9 cellular contexts compared by ENCODE assay signal in genomic region chr17:76104140-76104895, GRCh38. TPM values are rescaled to one million over a fixed set of nuclear protein-coding genes. Genes with fewer than 3 reads are reported as not detected.
DNase-seq lines count a peak whose midpoint lies in the region; ATAC-seq, FAIRE-seq and TF ChIP-seq lines count a peak whose summit lies in the region.
"Had no signal": no experiment of that assay in that cellular context is flagged by ENCODE, and none has a peak within 500 bp of the region (broad histone marks: within the 10 kb centered on the region; RNA-seq: fewer than 3 reads in every experiment).

No MANE protein-coding gene starts in this region.

- no peaks in the 10 kb centered on the region for H3K9me3 Mint-ChIP-seq in activated T-cell treated with anti-CD3 and anti-CD28 coated beads, Interleukin-2, amount 50 U/mL, for 24 hours
- no peaks in the 10 kb centered on the region for H3K9me3 Mint-ChIP-seq in astrocyte (ENCODE audit: unreplicated experiment)

- H4K20me1 ChIP-seq in astrocyte (ENCODE audit: insufficient read depth, low read length): peaks cover 12% of the 10 kb centered on the region

- H3K27ac ChIP-seq in astrocyte (ENCODE audit: low read depth, low read length): peak overlapping the region; percentile 80
- H3K27ac ChIP-seq in right lobe of liver: peak overlapping the region; percentile 12 to 66 (median 66)
- H3K27ac ChIP-seq in transverse colon: peak overlapping the region; percentile 81 to 87 (median 84)

- intact Hi-C loops in right lobe of liver (cut with DNase I) (no loop called here), transverse colon (cut with DNase I; ENCODE audit: low total_unique reads) (no loop called here)

- H2AFZ ChIP-seq in astrocyte (ENCODE audit: low read depth, low read length): peak overlapping the region; percentile 98

- H3K9me3 ChIP-seq in astrocyte (ENCODE audit: insufficient read depth, low read depth, low read length) (no peaks in the 10 kb centered on the region), right lobe of liver (no peaks in the 10 kb centered on the region), transverse colon (no peaks in the 10 kb centered on the region)

- DNase-seq in activated T-cell treated with anti-CD3 and anti-CD28 coated beads, Interleukin-2, amount 50 U/mL, for 24 hours: no peak
- no peak for DNase-seq in activated T-cell treated with anti-CD3 and anti-CD28 coated beads, Interleukin-2, amount 50 U/mL, for 48 hours
- DNase-seq in astrocyte (ENCODE audit: low read depth): no peak
- peak in 2 of 3 donors; percentile 50 to 56 for DNase-seq in right lobe of liver
- DNase-seq in transverse colon: no peak
- DNase-seq in G401 (ENCODE audit: low spot score): no peak
- DNase-seq in GM12892 (ENCODE audit: insufficient read length): no peak

- FAIRE-seq in astrocyte (lab: Jason Lieb, UNC) (no peak), GM12892 (lab: Jason Lieb, UNC) (no peak)

- H3K27me3 ChIP-seq in astrocyte (ENCODE audit: insufficient read depth, low read length): no peaks in the 10 kb centered on the region
- no peaks in the 10 kb centered on the region for H3K27me3 ChIP-seq in right lobe of liver
- no peaks in the 10 kb centered on the region for H3K27me3 ChIP-seq in transverse colon

- TF ChIP-seq CTCF in astrocyte (IDR thresholded peaks at IDR 0.05; ENCODE audit: insufficient read depth, low read depth, low read length) (no peak), right lobe of liver (IDR thresholded peaks at IDR 0.05) (no peak), transverse colon (IDR thresholded peaks at IDR 0.05) (no peak)

- WGBS in right lobe of liver (ENCODE audit: insufficient coverage, low coverage, low lambda C conversion rate, missing lambda C conversion rate): 89% methylated on average over 13 of the region's 29 CpGs
- WGBS in transverse colon (ENCODE audit: low coverage in 1 of 2), 2 donors: 87% methylated on average over 23 of the region's 29 CpGs; no CpG with 5 or more reads in 1 of the 2 donors

- peaks cover 17% of the 10 kb centered on the region for H3K36me3 ChIP-seq in astrocyte (ENCODE audit: insufficient read depth, low read length)
- H3K36me3 ChIP-seq in right lobe of liver: peaks cover 0 to 22% (median 3%) of the 10 kb centered on the region in 4 donors
- peaks cover 0 to 21% (median 4%) of the 10 kb centered on the region in 4 donors for H3K36me3 ChIP-seq in transverse colon

- TF ChIP-seq POLR2A in right lobe of liver (IDR thresholded peaks at IDR 0.05): no peak
- TF ChIP-seq POLR2A in transverse colon (IDR thresholded peaks at IDR 0.05): no peak
- no peak for TF ChIP-seq POLR2A in GM12892 (IDR thresholded peaks at IDR 0.05; ENCODE audit: low read depth, low read length)

- TF ChIP-seq EP300 in transverse colon (IDR thresholded peaks at IDR 0.05; ENCODE audit: low read depth): no peak

- peak in 2 of 4 donors; percentile 6 to 21 for ATAC-seq in right lobe of liver
- no peak for ATAC-seq in HG03378 (IDR thresholded peaks at IDR 0.05; ENCODE audit: unreplicated experiment)

- peaks cover 35% of the 10 kb centered on the region for H3K36me3 Mint-ChIP-seq in activated T-cell treated with anti-CD3 and anti-CD28 coated beads, Interleukin-2, amount 50 U/mL, for 24 hours (ENCODE audit: low read depth)
- peaks cover 10% of the 10 kb centered on the region for H3K36me3 Mint-ChIP-seq in astrocyte (ENCODE audit: low read depth, unreplicated experiment)

- peak overlapping the region; percentile 100 for H3K4me2 ChIP-seq in astrocyte (ENCODE audit: low read length)

- peaks cover 28% of the 10 kb centered on the region for H3K4me1 Mint-ChIP-seq in activated T-cell treated with anti-CD3 and anti-CD28 coated beads, Interleukin-2, amount 50 U/mL, for 24 hours (ENCODE audit: low read depth)
- H3K4me1 Mint-ChIP-seq in astrocyte (ENCODE audit: low read depth, unreplicated experiment): peaks cover 4% of the 10 kb centered on the region

- H3K79me2 ChIP-seq in astrocyte (ENCODE audit: insufficient read depth, low read length): peaks cover 28% of the 10 kb centered on the region

- H3K27me3 Mint-ChIP-seq in activated T-cell treated with anti-CD3 and anti-CD28 coated beads, Interleukin-2, amount 50 U/mL, for 24 hours: no peaks in the 10 kb centered on the region
- no peaks in the 10 kb centered on the region for H3K27me3 Mint-ChIP-seq in astrocyte (ENCODE audit: low read depth, unreplicated experiment)

- H3K27ac Mint-ChIP-seq in activated T-cell treated with anti-CD3 and anti-CD28 coated beads, Interleukin-2, amount 50 U/mL, for 24 hours: peak overlapping the region; percentile 98
- no peak overlapping the region for H3K27ac Mint-ChIP-seq in astrocyte (ENCODE audit: unreplicated experiment)

- H3K4me3 ChIP-seq in astrocyte (ENCODE audit: insufficient read depth, low read depth, low read length): peak overlapping the region; percentile 89
- peak overlapping the region; percentile 72 to 82 (median 79) for H3K4me3 ChIP-seq in right lobe of liver
- peak overlapping the region in 3 of 4 donors; percentile 64 to 84 (median 66) for H3K4me3 ChIP-seq in transverse colon

- peak overlapping the region; percentile 91 for H3K9ac ChIP-seq in astrocyte (ENCODE audit: low read length)

- H3K4me3 Mint-ChIP-seq in activated T-cell treated with anti-CD3 and anti-CD28 coated beads, Interleukin-2, amount 50 U/mL, for 24 hours: peak overlapping the region; percentile 98
- H3K4me3 Mint-ChIP-seq in astrocyte (ENCODE audit: unreplicated experiment): no peak overlapping the region

- H3K4me1 ChIP-seq in astrocyte (ENCODE audit: insufficient read depth, low read length) (peaks cover 9% of the 10 kb centered on the region), right lobe of liver (peaks cover 0 to 10% (median 4%) of the 10 kb centered on the region in 4 donors), transverse colon (peaks cover 11 to 33% (median 25%) of the 10 kb centered on the region in 4 donors)

- in situ Hi-C loops in transverse colon (cut with MboI; ENCODE audit: low pct_ligation_motif_present in 1 of 4, low pct_unique_long_range_greater_than_20kb in 1 of 4, low sequenced_read_pairs in 3 of 4) (no loop called here), G401 (cut with HindIII; ENCODE audit: low sequenced_read_pairs) (no loop called here)

RNA-seq across cellular contexts. Expression of gene EXOC7, which starts 0.7 kb away (rescaled TPM):
- total RNA-seq in astrocyte (145 and 154 TPM in 2 replicates), right lobe of liver (10 to 100 TPM; 38.5 to 57.9 (median 50.6) TPM), transverse colon (100 to 1,000 TPM in 2 of 4 donors, 10 to 100 TPM in 2; 88.0 to 143 (median 105) TPM)
- total RNA-seq in G401 (2014; rRNA removed; shearing (Covaris generic)): 83.1 and 92.2 TPM in 2 replicates
- 33.7 TPM for polyA plus RNA-seq in GM12892 (2012; ENCODE audit: missing spikeins)

RNA-seq across cellular contexts. Expression of gene ZACN, which starts 25.3 kb away (rescaled TPM):
- total RNA-seq in astrocyte (0.23 TPM in 1 of 2 replicates, not detected in the other), right lobe of liver (not detected), transverse colon (under 1 TPM in 1 of 4 donors, not detected in 3; 0.40 TPM)
- not detected in 2 replicates for total RNA-seq in G401 (2014; rRNA removed; shearing (Covaris generic))
- 3.2 TPM for polyA plus RNA-seq in GM12892 (2012; ENCODE audit: missing spikeins)
- total RNA-seq: renal cortical epithelial cell had no signal

RNA-seq across cellular contexts. Expression of gene GALR2, which starts 29.7 kb away (rescaled TPM):
- 0.36 TPM in 1 of 2 replicates, not detected in the other for total RNA-seq in astrocyte
- total RNA-seq in right lobe of liver: under 1 TPM in 1 of 6 experiments, not detected in 5; 0.18 TPM
- total RNA-seq in transverse colon: 1 to 10 TPM in 3 of 4 donors, not detected in 1; 1.9 to 10.0 (median 3.2) TPM
- total RNA-seq in G401 (2014; rRNA removed; shearing (Covaris generic)): 0.95 TPM in 1 of 2 replicates, not detected in the other
- not detected for polyA plus RNA-seq in GM12892 (2012; ENCODE audit: missing spikeins)

RNA-seq across cellular contexts. Expression of gene SRP68, which starts 32.0 kb away (rescaled TPM):
- total RNA-seq in astrocyte: 74.3 and 75.3 TPM in 2 replicates
- total RNA-seq in right lobe of liver: 10 to 100 TPM; 31.0 to 37.0 (median 35.1) TPM
- total RNA-seq in transverse colon: 10 to 100 TPM; 11.6 to 44.8 (median 30.4) TPM
- 73.7 and 87.2 TPM in 2 replicates for total RNA-seq in G401 (2014; rRNA removed; shearing (Covaris generic))
- polyA plus RNA-seq in GM12892 (2012; ENCODE audit: missing spikeins): 37.8 TPM

RNA-seq across cellular contexts. Expression of gene FOXJ1, which starts 36.7 kb away (rescaled TPM):
- total RNA-seq in astrocyte (0.31 and 0.48 TPM in 2 replicates), right lobe of liver (under 1 TPM in 3 of 6 experiments, not detected in 3; 0.06 to 0.12 (median 0.11) TPM), transverse colon (1 to 10 TPM in 2 of 4 donors, under 1 TPM in 1, not detected in 1; 0.82 to 7.4 (median 1.9) TPM)
- 0.62 and 0.85 TPM in 2 replicates for total RNA-seq in G401 (2014; rRNA removed; shearing (Covaris generic))
- not detected for polyA plus RNA-seq in GM12892 (2012; ENCODE audit: missing spikeins)

Comparison
In these comparisons a context has a peak if more than half of its experiments do, and no peak if none do; other contexts are left out.
1. DNase-seq: peak in right lobe of liver (2 of 3); none in activated T-cell treated with anti-CD3 and anti-CD28 coated beads, Interleukin-2, amount 50 U/mL, for 24 hours (single experiment), activated T-cell treated with anti-CD3 and anti-CD28 coated beads, Interleukin-2, amount 50 U/mL, for 48 hours (0 of 2), astrocyte (single experiment), transverse colon (single experiment), G401 (single experiment) and GM12892 (single experiment).
2. Peak in every context shown above with its lines, with median percentiles within 50 percentile points of each other: H3K27ac ChIP-seq and H3K4me3 ChIP-seq.